8 cellular contexts compared by ENCODE assay signal in the genomic region with DNA sequence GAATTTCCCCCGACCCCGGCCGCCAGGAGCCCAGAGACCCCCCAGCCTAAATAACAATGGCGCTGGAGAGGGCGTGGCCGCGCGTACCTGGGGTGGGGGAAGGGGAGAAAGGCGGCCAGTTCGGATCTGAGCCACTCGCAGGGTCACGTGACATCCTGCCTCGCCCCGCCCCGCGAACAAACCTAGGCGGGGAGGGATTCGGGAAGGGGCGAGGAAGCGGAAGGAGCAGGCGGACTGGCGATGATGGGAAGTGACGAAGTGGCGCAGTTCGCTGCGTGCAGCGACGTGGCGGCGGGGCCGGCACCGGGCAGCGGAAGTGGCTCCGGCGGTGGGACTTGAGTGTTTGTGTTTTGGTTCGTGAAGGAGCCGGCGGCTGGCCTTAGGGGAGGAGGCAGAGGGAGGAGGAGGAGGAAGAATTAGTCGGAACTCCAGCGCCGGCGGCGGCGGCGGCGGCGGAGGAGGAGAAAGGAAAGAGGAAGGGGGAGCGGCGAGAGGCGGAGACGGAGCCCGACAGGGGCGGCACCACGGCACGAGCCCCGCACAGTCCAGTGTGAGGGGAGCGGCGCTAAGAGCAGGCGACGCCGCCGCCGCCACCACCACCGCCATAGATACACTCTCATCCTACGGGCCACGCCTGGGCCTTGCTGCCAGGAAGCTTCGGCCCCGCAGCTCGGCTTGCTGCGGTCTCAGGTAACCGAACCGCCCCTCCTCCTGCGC. TPM values are rescaled to one million over a fixed set of nuclear protein-coding genes. Genes with fewer than 3 reads are reported as not detected.
DNase-seq lines count a peak whose midpoint lies in the region; ATAC-seq, FAIRE-seq and TF ChIP-seq lines count a peak whose summit lies in the region.

A gene with protein sequence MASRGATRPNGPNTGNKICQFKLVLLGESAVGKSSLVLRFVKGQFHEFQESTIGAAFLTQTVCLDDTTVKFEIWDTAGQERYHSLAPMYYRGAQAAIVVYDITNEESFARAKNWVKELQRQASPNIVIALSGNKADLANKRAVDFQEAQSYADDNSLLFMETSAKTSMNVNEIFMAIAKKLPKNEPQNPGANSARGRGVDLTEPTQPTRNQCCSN (plus strand): TSS at position 266 of the 717 bp plus-strand sequence. CDS start 3,802 bp downstream, outside the sequence.

- H3K27me3 Mint-ChIP-seq in mesothelial cell of epicardium (ENCODE audit: low read depth): no peaks in the 10 kb centered on the region

- no peaks in the 10 kb centered on the region for H3K9me3 ChIP-seq in OCI-LY3 (ENCODE audit: insufficient read depth, low read length)

- H3K9me3 Mint-ChIP-seq in mesothelial cell of epicardium: peaks cover 12% of the 10 kb centered on the region

- H3K36me3 ChIP-seq in OCI-LY3 (replicated peaks; ENCODE audit: low read depth, low read length): peaks cover 13% of the 10 kb centered on the region

- H3K27ac ChIP-seq in OCI-LY3 (ENCODE audit: low read length): peak within 1 kb of the TSS; percentile 88

- H3K27me3 ChIP-seq in OCI-LY3 (ENCODE audit: low read depth, low read length): no peaks in the 10 kb centered on the region

- peaks cover 11% of the 10 kb centered on the region for H3K36me3 Mint-ChIP-seq in mesothelial cell of epicardium

- H3K4me1 Mint-ChIP-seq in mesothelial cell of epicardium: peaks cover 30% of the 10 kb centered on the region

- peak within 1 kb of the TSS; percentile 97 for H3K4me2 ChIP-seq in OCI-LY3 (ENCODE audit: low read length)

- peaks cover 26% of the 10 kb centered on the region for H4K20me1 ChIP-seq in OCI-LY3 (ENCODE audit: insufficient read depth, low read length)

- DNase-seq in D341Med (ENCODE audit: low spot score) (peak; percentile 96), HuH-7 (ENCODE audit: low spot score) (peak; percentile 98), mesothelial cell of epicardium (ENCODE audit: low spot score in 2 of 2, unreplicated experiment in 2 of 2) (peak; percentile 90 to 94)
- peak; percentile 95 for DNase-seq in activated CD8-positive, alpha-beta memory T cell treated with anti-CD3 and anti-CD28 coated beads, Interleukin-2, amount 50 U/mL, for 48 hours
- DNase-seq in stimulated activated CD8-positive, alpha-beta memory T cell treated with anti-CD3 and anti-CD28 coated beads, Interleukin-15, amount 100 ng/mL, for 48 hours (ENCODE audit: low read depth in 2 of 2): peak; percentile 94 to 95

- H3K27ac Mint-ChIP-seq in mesothelial cell of epicardium: peak within 1 kb of the TSS; percentile 100

- peak within 1 kb of the TSS; percentile 73 for H2AFZ ChIP-seq in OCI-LY3 (ENCODE audit: low read depth, low read length)

- peaks cover 24% of the 10 kb centered on the region for H3K4me1 ChIP-seq in OCI-LY3 (ENCODE audit: low read length)

- H3K9ac ChIP-seq in OCI-LY3 (ENCODE audit: low read length): peak within 1 kb of the TSS; percentile 94

- peaks cover 52% of the 10 kb centered on the region for H3K79me2 ChIP-seq in OCI-LY3 (ENCODE audit: low read length)

- peak within 1 kb of the TSS; percentile 99 for H3K4me3 Mint-ChIP-seq in mesothelial cell of epicardium

- H3K4me3 ChIP-seq in OCI-LY3 (ENCODE audit: low read length): peak within 1 kb of the TSS; percentile 92

- peak; percentile 97 for FAIRE-seq in endometrium (lab: Jason Lieb, UNC)

- no peak for TF ChIP-seq CTCF in OCI-LY3 (IDR thresholded peaks at IDR 0.05; ENCODE audit: low read depth, low read length)
- no peak for TF ChIP-seq CTCF in mesothelial cell of epicardium (IDR thresholded peaks at IDR 0.05; ENCODE audit: unreplicated experiment)

- ATAC-seq in GM21515 (IDR thresholded peaks at IDR 0.05; ENCODE audit: unreplicated experiment): peak; percentile 98

RNA-seq across cellular contexts. Expression of the gene that starts here (rescaled TPM):
- total RNA-seq in mesothelial cell of epicardium: 71.4 to 77.7 TPM (median 73.4 TPM) in 3 replicates

Comparison
In these comparisons a context has a peak if more than half of its experiments do, and no peak if none do; other contexts are left out.
1. Peak in every context shown above with its lines: DNase-seq, ATAC-seq, H3K4me3 ChIP-seq and H3K27ac ChIP-seq.